23 cellular contexts compared by ENCODE assay signal in genomic region chr1:200179781-200180160, GRCh38.
DNase-seq lines count a peak whose midpoint lies in the region; ATAC-seq and TF ChIP-seq lines count a peak whose summit lies in the region.
"Had no signal": no experiment of that assay in that cellular context is flagged by ENCODE, and none has a peak within 500 bp of the region (broad histone marks: within the 10 kb centered on the region; RNA-seq: fewer than 3 reads in every experiment).

No MANE protein-coding gene starts in this region.

- in situ Hi-C loops in GM23248 (cut with MboI), result no loop called here

- peak overlapping the region; percentile 53 for H2AFZ ChIP-seq in GM23248

- POLR2A ChIA-PET in RWPE1 (lab: Yijun Ruan, JAX; ENCODE audit: low non-redundant PET), result no interaction called here

- WGBS in GM23248 (ENCODE audit: low coverage in 1 of 2, low lambda C conversion rate in 2 of 2, missing lambda C conversion rate in 2 of 2), 2 experiments, result 56 to 71% methylated on average over 4 of the region's 4 CpGs

- H3K36me3 ChIP-seq in GM23248 (ENCODE audit: low read depth) (no peaks in the 10 kb centered on the region), skeletal muscle satellite cell (ENCODE audit: insufficient read depth, low read length) (no peaks in the 10 kb centered on the region)
- H3K36me3 ChIP-seq: esophagus muscularis mucosa, spleen, tibial artery had no signal

- peak overlapping the region; percentile 67 for H3K27ac ChIP-seq in GM23248
- H3K27ac ChIP-seq in RWPE1, result peak overlapping the region; percentile 52
- peak overlapping the region; percentile 68 for H3K27ac ChIP-seq in epithelial cell of prostate
- H3K27ac ChIP-seq: esophagus muscularis mucosa, spleen, tibial artery had no signal

- no peak for ATAC-seq in GM18867 (IDR thresholded peaks at IDR 0.05; ENCODE audit: unreplicated experiment)
- ATAC-seq: stimulated activated naive CD8-positive, alpha-beta T cell treated with anti-CD3 and anti-CD28 coated beads, Interleukin-15, amount 100 ng/mL, for 72 hours; WTC11 had no signal

- H3K4me3 ChIP-seq in GM23248, result peak overlapping the region; percentile 1; the same call in 1 of the 2 replicates
- H3K4me3 ChIP-seq in skeletal muscle satellite cell (ENCODE audit: low read length), result no peak overlapping the region
- H3K4me3 ChIP-seq: esophagus muscularis mucosa, spleen, tibial artery had no signal

- H4K20me1 ChIP-seq in GM23248 (ENCODE audit: insufficient read depth), result no peaks in the 10 kb centered on the region

- H3K9ac ChIP-seq in GM23248 (0 out of 2 replicates have a peak overlapping the region, but pooled peaks have one; percentile 16), skeletal muscle satellite cell (ENCODE audit: low read depth, low read length) (peak overlapping the region; percentile 15)

- H3K4me1 ChIP-seq in GM23248 (ENCODE audit: insufficient read depth), result peaks cover 47% of the 10 kb centered on the region
- H3K4me1 ChIP-seq in skeletal muscle satellite cell (ENCODE audit: control insufficient read depth, insufficient read depth, low read length), result peaks cover 43% of the 10 kb centered on the region
- H3K4me1 ChIP-seq: tibial artery had no signal

- H3K9me3 ChIP-seq in GM23248 (ENCODE audit: low read depth) (no peaks in the 10 kb centered on the region), skeletal muscle satellite cell (replicated peaks; ENCODE audit: low read length) (no peaks in the 10 kb centered on the region)
- H3K9me3 ChIP-seq: esophagus muscularis mucosa, spleen, tibial artery had no signal

- peak; percentile 52 for DNase-seq in GM23248
- DNase-seq in RWPE1 (ENCODE audit: low spot score), result no peak
- no peak for DNase-seq in epithelial cell of prostate (ENCODE audit: low read depth, low spot score)
- DNase-seq in SW480 (ENCODE audit: low spot score), result no peak
- DNase-seq in GF-D8 (lab: John Stamatoyannopoulos, UW), result no peak
- DNase-seq in NCI-H1105 treated with DMSO at 0.1 percent for 48 hours (lab: John Stamatoyannopoulos, UW), result no peak
- DNase-seq: activated CD4-positive, alpha-beta T cell treated with anti-CD3 and anti-CD28 coated beads, Interleukin-2, amount 50 U/mL, for 48 hours; activated CD8-positive, alpha-beta memory T cell treated with anti-CD3 and anti-CD28 coated beads, Interleukin-2, amount 50 U/mL, for 48 hours; activated effector memory CD4-positive, alpha-beta T cell treated with Interleukin-2 at 50 U/mL for 16 hours; COR-L47; effector CD4-positive, alpha-beta T cell; kidney glomerular epithelial cell; mammary epithelial cell; NCI-H1694; nucleus accumbens; spleen; stimulated activated CD4-positive, alpha-beta T cell treated with anti-CD3 and anti-CD28 coated beads, Interleukin-4, amount 100 ng/mL, for 1 hour; stimulated activated naive CD8-positive, alpha-beta T cell treated with anti-CD3 and anti-CD28 coated beads, Interleukin-15, amount 100 ng/mL, for 72 hours; tibial artery had no signal

- no peaks in the 10 kb centered on the region for H3K79me2 ChIP-seq in GM23248 (ENCODE audit: insufficient read depth)

- no peaks in the 10 kb centered on the region for H3K9me2 ChIP-seq in GM23248 (ENCODE audit: insufficient read depth)

- CTCF ChIA-PET in RWPE1 (lab: Yijun Ruan, JAX), result interaction anchor here (0.5 kb wide), 1 partner anchor 66 kb away, joined by 3 read pairs; no protein-coding TSS in a partner anchor

- peaks cover 42% of the 10 kb centered on the region for H3F3A ChIP-seq in GM23248 (ENCODE audit: insufficient read depth)

- TF ChIP-seq CTCF in RWPE1 (conservative IDR thresholded peaks at IDR 0.05; ENCODE audit: low read depth), result no peak

- no peaks in the 10 kb centered on the region for H3K27me3 ChIP-seq in GM23248 (replicated peaks; ENCODE audit: insufficient read depth)
- H3K27me3 ChIP-seq in skeletal muscle satellite cell (ENCODE audit: control insufficient read depth, insufficient read depth, low read length), result no peaks in the 10 kb centered on the region
- H3K27me3 ChIP-seq: esophagus muscularis mucosa, spleen, tibial artery had no signal

- H3K4me2 ChIP-seq in GM23248 (ENCODE audit: unreplicated experiment) (peak overlapping the region; percentile 56), skeletal muscle satellite cell (ENCODE audit: low read length) (peak overlapping the region; percentile 38)
